1 cellular context compared by ENCODE assay signal in the genomic region with DNA sequence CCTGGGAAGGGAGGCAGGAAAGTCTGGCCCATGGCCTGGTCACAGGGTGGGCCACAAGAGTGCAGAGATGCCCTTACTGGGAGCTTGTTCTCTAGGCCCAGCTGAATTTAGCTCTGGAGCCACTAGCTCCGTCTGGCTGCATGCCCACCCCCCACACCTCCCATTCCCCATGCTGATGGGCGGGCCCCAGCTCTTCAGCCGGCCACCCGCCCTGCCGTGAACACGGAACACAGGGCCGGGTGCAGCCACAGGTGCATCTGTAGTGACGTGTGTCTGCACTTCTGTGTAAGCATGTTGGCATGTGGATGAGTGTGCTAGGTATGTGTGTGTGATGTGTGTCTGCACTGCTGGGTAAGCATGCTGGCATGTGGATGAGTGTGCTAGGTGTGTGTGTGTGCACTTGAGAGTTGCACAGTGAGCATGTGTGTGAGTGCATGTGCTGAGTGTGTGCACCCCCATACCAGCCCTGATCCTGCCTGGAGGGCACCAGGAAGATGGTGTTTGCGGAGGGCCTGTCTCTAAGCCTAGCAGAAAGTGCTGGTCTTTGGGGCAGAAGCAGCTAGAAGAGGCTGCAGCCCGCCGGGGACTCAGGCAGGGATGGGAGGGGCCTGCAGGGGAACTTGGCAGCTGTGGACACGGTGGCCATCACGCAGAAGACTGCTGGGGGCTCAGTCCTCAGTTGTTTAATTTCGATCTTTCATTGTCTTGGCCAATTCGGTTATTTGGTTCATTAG.
TF ChIP-seq lines count a peak whose summit lies in the region.

No MANE protein-coding gene starts in this region.

TF ChIP-seq in H1, 55 proteins besides CTCF, POLR2A, EP300 and RAD21 (continued from another document):
- TF ChIP-seq BRCA1 (IDR thresholded peaks at IDR 0.05; ENCODE audit: low read depth, low read length) (no peak), SIRT6 (IDR thresholded peaks at IDR 0.05; ENCODE audit: low read length) (no peak), TAF7 (optimal IDR thresholded peaks at IDR 0.05; ENCODE audit: borderline replicate concordance, low read depth, low read length) (no peak), NRF1 (IDR thresholded peaks at IDR 0.05; ENCODE audit: low read depth, low read length) (no peak), MAFK (IDR thresholded peaks at IDR 0.05; ENCODE audit: low read depth, low read length) (no peak), YY1 (IDR thresholded peaks at IDR 0.05; ENCODE audit: low read depth, low read length) (no peak), CHD2 (IDR thresholded peaks at IDR 0.05; ENCODE audit: low read length) (no peak), SP4 (IDR thresholded peaks at IDR 0.05; ENCODE audit: low read length) (no peak), CEBPB (IDR thresholded peaks at IDR 0.05; ENCODE audit: low read depth, low read length) (no peak)
- TF ChIP-seq, protein P1, sequence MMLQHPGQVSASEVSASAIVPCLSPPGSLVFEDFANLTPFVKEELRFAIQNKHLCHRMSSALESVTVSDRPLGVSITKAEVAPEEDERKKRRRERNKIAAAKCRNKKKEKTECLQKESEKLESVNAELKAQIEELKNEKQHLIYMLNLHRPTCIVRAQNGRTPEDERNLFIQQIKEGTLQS (IDR thresholded peaks at IDR 0.05; ENCODE audit: insufficient read depth, low read depth, low read length) = no peak
